In genomic region chr17:76623271-76624146, GRCh38 we compare ENCODE assay signal across 8 cellular contexts. TPM values are rescaled to one million over a fixed set of nuclear protein-coding genes. Genes with fewer than 3 reads are reported as not detected.
DNase-seq lines count a peak whose midpoint lies in the region; ATAC-seq and TF ChIP-seq lines count a peak whose summit lies in the region.

No MANE protein-coding gene starts in this region.

- peak; percentile 95 for ATAC-seq in activated CD8-positive, alpha-beta memory T cell treated with anti-CD3 and anti-CD28 coated beads, Interleukin-2, amount 10 ng/mL, durations not matched to agents 7 days and 5 days
- ATAC-seq in GM21390 (IDR thresholded peaks at IDR 0.05; ENCODE audit: unreplicated experiment) = no peak

- H3K36me3 Mint-ChIP-seq in HFFc6 (ENCODE audit: low read depth) = no peaks in the 10 kb centered on the region
- no peaks in the 10 kb centered on the region for H3K36me3 Mint-ChIP-seq in activated CD8-positive, alpha-beta memory T cell treated with anti-CD3 and anti-CD28 coated beads, Interleukin-2, amount 10 ng/mL, durations not matched to agents 7 days and 5 days
- H3K36me3 Mint-ChIP-seq in endodermal cell (ENCODE audit: low read depth) = no peaks in the 10 kb centered on the region

- CTCF ChIA-PET in activated CD8-positive, alpha-beta memory T cell treated with anti-CD3 and anti-CD28 coated beads, Interleukin-2, amount 10 ng/mL, durations not matched to agents 7 days and 5 days (lab: Charles Lee) = interaction anchor here (0.5 to 7.2 kb wide), 61 partner anchors 8 to 321 kb away, joined by 3 to 106 read pairs (median 4); partner anchors contain the start of genes AANAT, ST6GALNAC1 and UBE2O

- H3K9me3 Mint-ChIP-seq in HFFc6 (no peaks in the 10 kb centered on the region), endodermal cell (no peaks in the 10 kb centered on the region)
- no peaks in the 10 kb centered on the region for H3K9me3 Mint-ChIP-seq in activated CD8-positive, alpha-beta memory T cell treated with anti-CD3 and anti-CD28 coated beads, Interleukin-2, amount 10 ng/mL, durations not matched to agents 7 days and 5 days (ENCODE audit: low read depth)

- no peak overlapping the region for H3K9ac ChIP-seq in NT2/D1 (ENCODE audit: insufficient read length, low read depth)
- no peak overlapping the region for H3K9ac ChIP-seq in endodermal cell (ENCODE audit: extremely low read depth, low read length, poor library complexity, severe bottlenecking)

- peaks cover 13% of the 10 kb centered on the region for H3K4me1 Mint-ChIP-seq in HFFc6 (ENCODE audit: low read depth)
- H3K4me1 Mint-ChIP-seq in activated CD8-positive, alpha-beta memory T cell treated with anti-CD3 and anti-CD28 coated beads, Interleukin-2, amount 10 ng/mL, durations not matched to agents 7 days and 5 days = peaks cover 5% of the 10 kb centered on the region
- H3K4me1 Mint-ChIP-seq in endodermal cell = no peaks in the 10 kb centered on the region

- H3K27ac ChIP-seq in endodermal cell (ENCODE audit: low read depth, low read length) = no peak overlapping the region

- WGBS in endodermal cell (ENCODE audit: insufficient coverage in 1 of 2, insufficient read length in 1 of 2), 2 experiments = 39 to 92% methylated on average over 2 to 18 of the region's 18 CpGs

- H3K4me1 ChIP-seq in NT2/D1 (ENCODE audit: insufficient read depth, insufficient read length) = no peaks in the 10 kb centered on the region
- no peaks in the 10 kb centered on the region for H3K4me1 ChIP-seq in endodermal cell (ENCODE audit: control insufficient read depth, insufficient read depth, low read length)

- H3K27me3 ChIP-seq in NT2/D1 (ENCODE audit: insufficient read depth, insufficient read length) (peaks cover 15% of the 10 kb centered on the region), endodermal cell (ENCODE audit: control insufficient read depth, insufficient read depth, low read length, poor library complexity, severe bottlenecking) (no peaks in the 10 kb centered on the region)

- peaks cover 29% of the 10 kb centered on the region for H3K27me3 Mint-ChIP-seq in HFFc6 (ENCODE audit: insufficient read depth)
- H3K27me3 Mint-ChIP-seq in activated CD8-positive, alpha-beta memory T cell treated with anti-CD3 and anti-CD28 coated beads, Interleukin-2, amount 10 ng/mL, durations not matched to agents 7 days and 5 days = peaks cover 19% of the 10 kb centered on the region
- peaks cover 10% of the 10 kb centered on the region for H3K27me3 Mint-ChIP-seq in endodermal cell (ENCODE audit: insufficient read depth)

- TF ChIP-seq CTCF in HFFc6 (IDR thresholded peaks at IDR 0.05) (peak; percentile 99), endodermal cell (conservative IDR thresholded peaks at IDR 0.05) (peak; percentile 98)

- H3K36me3 ChIP-seq in NT2/D1 (ENCODE audit: insufficient read depth, insufficient read length, low read length) = no peaks in the 10 kb centered on the region
- no peaks in the 10 kb centered on the region for H3K36me3 ChIP-seq in endodermal cell (ENCODE audit: control insufficient read depth, insufficient read depth, low read length)

- H3K4me3 ChIP-seq in NT2/D1 (ENCODE audit: insufficient read length, low read depth) (no peak overlapping the region), endodermal cell (ENCODE audit: low read length) (no peak overlapping the region)

- H3K9me3 ChIP-seq in NT2/D1 (ENCODE audit: insufficient read depth, low read length) (no peaks in the 10 kb centered on the region), endodermal cell (ENCODE audit: control insufficient read depth, low read length) (no peaks in the 10 kb centered on the region)

- H3K4me3 Mint-ChIP-seq in HFFc6 (peak overlapping the region; percentile 74), endodermal cell (no peak overlapping the region)
- no peak overlapping the region for H3K4me3 Mint-ChIP-seq in activated CD8-positive, alpha-beta memory T cell treated with anti-CD3 and anti-CD28 coated beads, Interleukin-2, amount 10 ng/mL, durations not matched to agents 7 days and 5 days

- peak overlapping the region; percentile 86 for H3K27ac Mint-ChIP-seq in HFFc6
- no peak overlapping the region for H3K27ac Mint-ChIP-seq in activated CD8-positive, alpha-beta memory T cell treated with anti-CD3 and anti-CD28 coated beads, Interleukin-2, amount 10 ng/mL, durations not matched to agents 7 days and 5 days
- no peak overlapping the region for H3K27ac Mint-ChIP-seq in endodermal cell

- DNase-seq in C1 segment of cervical spinal cord (lab: John Stamatoyannopoulos, UW) (peak in 12 of 14 donors; percentile 4 to 68 (median 24)), HFFc6 (peak; percentile 52), NT2/D1 (ENCODE audit: low read depth, low spot score) (peak; percentile 49), endodermal cell (peak; percentile 95), midbrain (lab: John Stamatoyannopoulos, UW) (peak; percentile 67)
- peak; percentile 80 for DNase-seq in activated CD8-positive, alpha-beta memory T cell treated with anti-CD3 and anti-CD28 coated beads, Interleukin-2, amount 10 ng/mL, durations not matched to agents 7 days and 5 days
- peak; percentile 62 to 64 for DNase-seq in stimulated activated CD8-positive, alpha-beta memory T cell treated with anti-CD3 and anti-CD28 coated beads, Interleukin-2, amount 100 ng/mL, for 1 hour (ENCODE audit: low read depth in 2 of 2)

RNA-seq across cellular contexts. Expression of gene ST6GALNAC1, which starts 20.0 kb away (rescaled TPM):
- total RNA-seq in HFFc6 (2021; fragmentation: NEBNext Ultra II Directional; extraction: Animal tissue kit (Norgen Biotek cat#: 25700)) = not detected
- total RNA-seq in activated CD8-positive, alpha-beta memory T cell treated with anti-CD3 and anti-CD28 coated beads, Interleukin-2, amount 10 ng/mL, durations not matched to agents 7 days and 5 days = not detected
- total RNA-seq in endodermal cell = not detected
- polyA plus RNA-seq in endodermal cell (2013, experiment 1 of 2) = 0.39 TPM
- not detected for polyA plus RNA-seq in endodermal cell (2013, experiment 2 of 2)

RNA-seq across cellular contexts. Expression of gene ST6GALNAC2, which starts 37.8 kb away (rescaled TPM):
- under 1 TPM in 5 of 6 experiments, not detected in 1; 0.20 to 0.71 (median 0.34) TPM for total RNA-seq in HFFc6 (2021; fragmentation: NEBNext Ultra II Directional; extraction: Animal tissue kit (Norgen Biotek cat#: 25700))
- not detected for total RNA-seq in activated CD8-positive, alpha-beta memory T cell treated with anti-CD3 and anti-CD28 coated beads, Interleukin-2, amount 10 ng/mL, durations not matched to agents 7 days and 5 days
- total RNA-seq in endodermal cell = 10 to 100 TPM; 15.1 to 26.9 TPM
- 3.5 TPM for polyA plus RNA-seq in endodermal cell (2013, experiment 1 of 2)
- 3.6 TPM for polyA plus RNA-seq in endodermal cell (2013, experiment 2 of 2)

Comparison
In these comparisons a context has a peak if more than half of its experiments do, and no peak if none do; other contexts are left out.
1. DNase-seq: peak in every context shown above with its lines; median percentile 95 in endodermal cell; 80 in activated CD8-positive, alpha-beta memory T cell treated with anti-CD3 and anti-CD28 coated beads, Interleukin-2, amount 10 ng/mL, durations not matched to agents 7 days and 5 days; 67 in midbrain; 63 in stimulated activated CD8-positive, alpha-beta memory T cell treated with anti-CD3 and anti-CD28 coated beads, Interleukin-2, amount 100 ng/mL, for 1 hour; 52 in HFFc6; 49 in NT2/D1; 24 in C1 segment of cervical spinal cord.
2. RNA of gene ST6GALNAC2, which starts 37.8 kb away (total RNA-seq): 15.1 to 26.9 TPM in endodermal cell; 0.20 to 0.71 TPM in HFFc6 and not detected in activated CD8-positive, alpha-beta memory T cell treated with anti-CD3 and anti-CD28 coated beads, Interleukin-2, amount 10 ng/mL, durations not matched to agents 7 days and 5 days; every median in the first group is over 4 times any median in the second.